Comparison of ENCODE assay signal across 36 cellular contexts in the genomic region with DNA sequence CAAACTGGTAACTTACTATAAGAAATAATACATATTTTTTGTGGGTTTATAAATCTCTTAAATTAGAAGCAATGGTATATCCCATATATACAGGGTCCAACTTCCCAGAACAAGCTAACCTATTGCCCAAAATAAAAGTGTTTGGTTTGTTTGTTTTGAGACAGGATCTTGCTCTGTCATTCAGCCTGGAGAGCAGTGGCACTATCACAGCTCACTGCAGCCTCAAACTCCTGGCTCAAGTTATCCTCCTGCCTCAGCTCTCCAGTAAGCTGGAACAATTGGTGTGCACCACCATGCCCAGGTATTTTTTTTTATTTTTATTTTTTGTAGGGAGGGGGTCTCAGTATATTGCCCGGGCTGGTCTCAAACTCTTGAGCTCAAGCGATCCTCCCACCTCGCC.
"Had no signal": no experiment of that assay in that cellular context is flagged by ENCODE, and none has a peak within 500 bp of the region (broad histone marks: within the 10 kb centered on the region; RNA-seq: fewer than 3 reads in every experiment).

No MANE protein-coding gene starts in this region.

- H3K27ac Mint-ChIP-seq: activated CD4-positive, alpha-beta memory T cell treated with anti-CD3 and anti-CD28 coated beads for 36 hours; activated CD4-positive, alpha-beta T cell treated with anti-CD3 and anti-CD28 coated beads for 36 hours; activated CD4-positive, alpha-beta T cell treated with anti-CD3 and anti-CD28 coated beads, Interleukin-2, amount 10 ng/mL, durations not matched to agents 24 days and 14 days; activated CD8-positive, alpha-beta memory T cell treated with anti-CD3 and anti-CD28 coated beads, Interleukin-2, amount 10 ng/mL, durations not matched to agents 7 days and 5 days; activated CD8-positive, alpha-beta T cell treated with anti-CD3 and anti-CD28 coated beads, Interleukin-2, amount 10 ng/mL, durations not matched to agents 7 days and 5 days; activated naive CD4-positive, alpha-beta T cell treated with anti-CD3 and anti-CD28 coated beads for 36 hours; activated naive CD4-positive, alpha-beta T cell treated with anti-CD3 and anti-CD28 coated beads, Interleukin-2, amount 50 U/mL, for 24 hours; activated naive CD8-positive, alpha-beta T cell treated with anti-CD3 and anti-CD28 coated beads for 36 hours; activated naive CD8-positive, alpha-beta T cell treated with anti-CD3 and anti-CD28 coated beads, Interleukin-2, amount 50 U/mL, for 24 hours; activated T-helper 1 cell treated with anti-CD3 and anti-CD28 coated beads, Interleukin-12 subunit alpha, Interleukin-12 subunit beta, Interleukin-2, Interleukin-4 antibody, amounts not matched to agents 30 ng/mL and 10 ng/mL and 1 ng/mL, durations not matched to agents 14 hours and 24 hours and 36 hours; activated T-helper 2 cell treated with anti-CD3 and anti-CD28 coated beads, Interferon-gamma antibody, Interleukin-2, Interleukin-4, amounts not matched to agents 10 μg/mL and 5 μg/mL and 100 μg/mL, durations not matched to agents 14 hours and 24 hours and 36 hours; brain; dendritic cell treated with granulocyte-macrophage colony-stimulating factor and Interleukin-4, amounts not matched to agents 40 ng/mL and 50 ng/mL, for 4 days; endodermal cell had no signal

- DNase-seq: activated CD4-positive, alpha-beta memory T cell treated with anti-CD3 and anti-CD28 coated beads for 36 hours; activated CD4-positive, alpha-beta T cell treated with anti-CD3 and anti-CD28 coated beads for 36 hours; activated CD4-positive, alpha-beta T cell treated with anti-CD3 and anti-CD28 coated beads, Interleukin-2, amount 10 ng/mL, durations not matched to agents 24 days and 14 days; activated CD4-positive, CD25-positive, alpha-beta regulatory T cell; activated CD4-positive, CD25-positive, alpha-beta regulatory T cell treated with anti-CD3 and anti-CD28 coated beads, Interleukin-2, amount 50 U/mL, for 72 hours; activated CD8-positive, alpha-beta memory T cell treated with anti-CD3 and anti-CD28 coated beads, Interleukin-2, amount 10 ng/mL, durations not matched to agents 7 days and 5 days; activated CD8-positive, alpha-beta memory T cell treated with anti-CD3 and anti-CD28 coated beads, Interleukin-2, amount 50 U/mL, for 4 hours; activated CD8-positive, alpha-beta T cell treated with anti-CD3 and anti-CD28 coated beads, Interleukin-2, amount 10 ng/mL, durations not matched to agents 7 days and 5 days; activated effector memory CD4-positive, alpha-beta T cell treated with anti-CD3 and anti-CD28 coated beads, Interleukin-2, amount 50 U/mL, for 16 hours; activated naive CD4-positive, alpha-beta T cell treated with anti-CD3 and anti-CD28 coated beads for 36 hours; activated naive CD8-positive, alpha-beta T cell treated with anti-CD3 and anti-CD28 coated beads for 36 hours; activated naive CD8-positive, alpha-beta T cell treated with anti-CD3 and anti-CD28 coated beads, Interleukin-2, amount 50 U/mL, for 24 hours; activated T-cell treated with anti-CD3 and anti-CD28 coated beads, Interleukin-2, amount 50 U/mL, for 1 hour; activated T-cell treated with anti-CD3 and anti-CD28 coated beads, Interleukin-2, amount 50 U/mL, for 48 hours; adrenal gland; amygdala; aorta; central memory CD4-positive, alpha-beta T cell; cerebellar nuclear complex; dorsolateral prefrontal cortex; effector memory CD4-positive, alpha-beta T cell; endodermal cell; foreskin keratinocyte; heart right ventricle; T-helper 2 cell had no signal

- H3K9me3 Mint-ChIP-seq: activated CD4-positive, alpha-beta memory T cell treated with anti-CD3 and anti-CD28 coated beads for 36 hours; activated CD4-positive, alpha-beta T cell treated with anti-CD3 and anti-CD28 coated beads, Interleukin-2, amount 10 ng/mL, durations not matched to agents 24 days and 14 days; activated naive CD4-positive, alpha-beta T cell treated with anti-CD3 and anti-CD28 coated beads for 36 hours; activated naive CD4-positive, alpha-beta T cell treated with anti-CD3 and anti-CD28 coated beads, Interleukin-2, amount 50 U/mL, for 24 hours; activated naive CD8-positive, alpha-beta T cell treated with anti-CD3 and anti-CD28 coated beads for 36 hours; activated naive CD8-positive, alpha-beta T cell treated with anti-CD3 and anti-CD28 coated beads, Interleukin-2, amount 50 U/mL, for 24 hours; activated T-helper 1 cell treated with anti-CD3 and anti-CD28 coated beads, Interleukin-12 subunit alpha, Interleukin-12 subunit beta, Interleukin-2, Interleukin-4 antibody, amounts not matched to agents 30 ng/mL and 10 ng/mL and 1 ng/mL, durations not matched to agents 14 hours and 24 hours and 36 hours; activated T-helper 2 cell treated with anti-CD3 and anti-CD28 coated beads, Interferon-gamma antibody, Interleukin-2, Interleukin-4, amounts not matched to agents 10 μg/mL and 5 μg/mL and 100 μg/mL, durations not matched to agents 14 hours and 24 hours and 36 hours; dendritic cell treated with granulocyte-macrophage colony-stimulating factor and Interleukin-4, amounts not matched to agents 40 ng/mL and 50 ng/mL, for 4 days; endodermal cell had no signal

- H3K27me3 Mint-ChIP-seq: activated CD4-positive, alpha-beta memory T cell treated with anti-CD3 and anti-CD28 coated beads for 36 hours; activated CD4-positive, alpha-beta T cell treated with anti-CD3 and anti-CD28 coated beads for 36 hours; activated CD4-positive, alpha-beta T cell treated with anti-CD3 and anti-CD28 coated beads, Interleukin-2, amount 10 ng/mL, durations not matched to agents 24 days and 14 days; activated CD8-positive, alpha-beta memory T cell treated with anti-CD3 and anti-CD28 coated beads, Interleukin-2, amount 10 ng/mL, durations not matched to agents 7 days and 5 days; activated naive CD4-positive, alpha-beta T cell treated with anti-CD3 and anti-CD28 coated beads, Interleukin-2, amount 50 U/mL, for 24 hours; activated naive CD8-positive, alpha-beta T cell treated with anti-CD3 and anti-CD28 coated beads for 36 hours; activated naive CD8-positive, alpha-beta T cell treated with anti-CD3 and anti-CD28 coated beads, Interleukin-2, amount 50 U/mL, for 24 hours; brain; dendritic cell treated with granulocyte-macrophage colony-stimulating factor and Interleukin-4, amounts not matched to agents 40 ng/mL and 50 ng/mL, for 4 days had no signal

- H3K27ac ChIP-seq: adrenal gland, breast epithelium, cardiac muscle cell, dorsolateral prefrontal cortex, foreskin keratinocyte, hepatocyte had no signal

- H3K27me3 ChIP-seq: adrenal gland, breast epithelium, cardiac muscle cell, dorsolateral prefrontal cortex, foreskin keratinocyte, gastroesophageal sphincter, heart right ventricle, hepatocyte had no signal

- H3K4me1 ChIP-seq: breast epithelium, foreskin keratinocyte had no signal

- H2AFZ ChIP-seq: hepatocyte had no signal

- H3K4me2 ChIP-seq: hepatocyte had no signal

- H3K9me3 ChIP-seq: adrenal gland, breast epithelium, gastroesophageal sphincter, heart right ventricle had no signal

- H3K4me3 ChIP-seq: adrenal gland, breast epithelium, cardiac muscle cell, coronary artery, dorsolateral prefrontal cortex, gastroesophageal sphincter, heart right ventricle, hepatocyte had no signal

- H3K4me3 Mint-ChIP-seq: activated CD4-positive, alpha-beta memory T cell treated with anti-CD3 and anti-CD28 coated beads for 36 hours; activated CD4-positive, alpha-beta T cell treated with anti-CD3 and anti-CD28 coated beads for 36 hours; activated CD4-positive, alpha-beta T cell treated with anti-CD3 and anti-CD28 coated beads, Interleukin-2, amount 10 ng/mL, durations not matched to agents 24 days and 14 days; activated CD8-positive, alpha-beta memory T cell treated with anti-CD3 and anti-CD28 coated beads, Interleukin-2, amount 10 ng/mL, durations not matched to agents 7 days and 5 days; activated CD8-positive, alpha-beta T cell treated with anti-CD3 and anti-CD28 coated beads, Interleukin-2, amount 10 ng/mL, durations not matched to agents 7 days and 5 days; activated naive CD4-positive, alpha-beta T cell treated with anti-CD3 and anti-CD28 coated beads for 36 hours; activated naive CD4-positive, alpha-beta T cell treated with anti-CD3 and anti-CD28 coated beads, Interleukin-2, amount 50 U/mL, for 24 hours; activated naive CD8-positive, alpha-beta T cell treated with anti-CD3 and anti-CD28 coated beads for 36 hours; activated naive CD8-positive, alpha-beta T cell treated with anti-CD3 and anti-CD28 coated beads, Interleukin-2, amount 50 U/mL, for 24 hours; activated T-helper 1 cell treated with anti-CD3 and anti-CD28 coated beads, Interleukin-12 subunit alpha, Interleukin-12 subunit beta, Interleukin-2, Interleukin-4 antibody, amounts not matched to agents 30 ng/mL and 10 ng/mL and 1 ng/mL, durations not matched to agents 14 hours and 24 hours and 36 hours; brain; dendritic cell treated with granulocyte-macrophage colony-stimulating factor and Interleukin-4, amounts not matched to agents 40 ng/mL and 50 ng/mL, for 4 days; endodermal cell had no signal

- H3K4me1 Mint-ChIP-seq: activated CD4-positive, alpha-beta T cell treated with anti-CD3 and anti-CD28 coated beads for 36 hours; activated CD4-positive, alpha-beta T cell treated with anti-CD3 and anti-CD28 coated beads, Interleukin-2, amount 10 ng/mL, durations not matched to agents 24 days and 14 days; activated CD8-positive, alpha-beta memory T cell treated with anti-CD3 and anti-CD28 coated beads, Interleukin-2, amount 10 ng/mL, durations not matched to agents 7 days and 5 days; activated naive CD8-positive, alpha-beta T cell treated with anti-CD3 and anti-CD28 coated beads for 36 hours; activated naive CD8-positive, alpha-beta T cell treated with anti-CD3 and anti-CD28 coated beads, Interleukin-2, amount 50 U/mL, for 24 hours; brain; endodermal cell had no signal

- H3K36me3 Mint-ChIP-seq: activated CD4-positive, alpha-beta memory T cell treated with anti-CD3 and anti-CD28 coated beads for 36 hours; activated naive CD8-positive, alpha-beta T cell treated with anti-CD3 and anti-CD28 coated beads for 36 hours had no signal

- H3K36me3 ChIP-seq: adrenal gland, breast epithelium, cardiac muscle cell, gastroesophageal sphincter, heart right ventricle had no signal

- ATAC-seq: activated CD4-positive, alpha-beta T cell treated with anti-CD3 and anti-CD28 coated beads for 36 hours; activated CD8-positive, alpha-beta memory T cell treated with anti-CD3 and anti-CD28 coated beads, Interleukin-2, amount 10 ng/mL, durations not matched to agents 7 days and 5 days; activated CD8-positive, alpha-beta T cell treated with anti-CD3 and anti-CD28 coated beads, Interleukin-2, amount 10 ng/mL, durations not matched to agents 7 days and 5 days; activated naive CD8-positive, alpha-beta T cell treated with anti-CD3 and anti-CD28 coated beads, Interleukin-2, amount 50 U/mL, for 24 hours; esophagus mucosa; foreskin keratinocyte; heart right ventricle had no signal
